21 cellular contexts compared by ENCODE assay signal in the genomic region with DNA sequence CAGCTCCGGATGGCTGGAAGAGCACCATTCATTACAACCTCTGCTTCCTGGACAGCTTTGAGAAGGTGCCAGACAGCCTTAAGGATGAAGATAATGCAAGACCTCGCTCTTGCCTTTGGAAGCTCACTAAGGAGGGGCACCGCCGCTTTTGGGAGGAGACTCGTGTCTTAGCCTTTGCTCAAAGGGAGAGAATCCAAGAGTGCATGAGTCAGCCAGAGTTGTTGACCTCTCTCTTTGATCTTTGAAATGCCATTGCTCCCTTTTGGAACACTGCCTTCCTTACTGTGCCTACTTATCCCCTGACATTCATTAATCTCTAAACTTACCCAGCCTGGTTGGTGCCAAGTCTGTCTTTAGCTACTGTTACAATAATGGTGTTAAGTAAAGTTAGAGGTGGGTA. TPM values are rescaled to one million over a fixed set of nuclear protein-coding genes. Genes with fewer than 3 reads are reported as not detected.
A peak's percentile ranks its signal among the peaks of the same experiment; 100 is the strongest.
DNase-seq lines count a peak whose midpoint lies in the region; ATAC-seq, FAIRE-seq and TF ChIP-seq lines count a peak whose summit lies in the region.
"Had no signal": no experiment of that assay in that cellular context is flagged by ENCODE, and none has a peak within 500 bp of the region (broad histone marks: within the 10 kb centered on the region; RNA-seq: fewer than 3 reads in every experiment).

No MANE protein-coding gene starts in this region.

- peaks cover 0 to 25% (median 0%) of the 10 kb centered on the region in 4 donors for H3K27me3 ChIP-seq in pancreas

- no peaks in the 10 kb centered on the region for H3K9me3 ChIP-seq in pancreas

- WGBS in pancreas, 2 donors, result 31 to 53% methylated on average over 5 of the region's 5 CpGs

- peak in 3 of 4 donors; percentile 35 to 54 (median 44) for ATAC-seq in pancreas
- no peak for ATAC-seq in HG03520 (IDR thresholded peaks at IDR 0.05; ENCODE audit: unreplicated experiment)
- ATAC-seq in GM18519 (IDR thresholded peaks at IDR 0.05; ENCODE audit: low FRiP score, unreplicated experiment), result no peak

- H3K36me3 ChIP-seq in pancreas, result no peaks in the 10 kb centered on the region
- H3K36me3 ChIP-seq: BLaER1 treated with 17β-estradiol and CSF1 and Interleukin-3, amounts not matched to agents 10 nM and 100 nM had no signal

- H3K4me1 ChIP-seq in pancreas, result no peaks in the 10 kb centered on the region
- H3K4me1 ChIP-seq: BLaER1 treated with 17β-estradiol and CSF1 and Interleukin-3, amounts not matched to agents 10 nM and 100 nM had no signal

- no peak for FAIRE-seq in pancreas (lab: Jason Lieb, UNC)
- FAIRE-seq: A204.1, GM19239 had no signal

- H3K4me3 ChIP-seq in pancreas, result no peak overlapping the region
- H3K4me3 ChIP-seq: BLaER1 treated with 17β-estradiol and CSF1 and Interleukin-3, amounts not matched to agents 10 nM and 100 nM; PC-9 had no signal

- intact Hi-C loops in pancreas (cut with DNase I), result no loop called here

- TF ChIP-seq CTCF in pancreas (IDR thresholded peaks at IDR 0.05), result no peak

- DNase-seq in ACHN (peak; percentile 71), LoVo (ENCODE audit: low spot score) (peak; percentile 58), kidney tubule cell (ENCODE audit: low spot score) (peak; percentile 55), pancreas (no peak), NCI-H510A treated with DMSO at 0.1 percent for 48 hours (lab: John Stamatoyannopoulos, UW) (no peak)
- DNase-seq: CD8-positive, alpha-beta memory T cell; HFFc6; IMR-90; Karpas-422; MV-4-11; NCI-H1417; NCI-H1930; NCI-H2171; NCI-H82; PC-9 had no signal

- no peak overlapping the region for H3K27ac ChIP-seq in pancreas
- H3K27ac ChIP-seq: BLaER1 treated with 17β-estradiol and CSF1 and Interleukin-3, amounts not matched to agents 10 nM and 100 nM; PC-9 had no signal

- in situ Hi-C loops in ACHN (cut with HindIII; ENCODE audit: low pct_ligation_motif_present, low pct_unique_long_range_greater_than_20kb, low sequenced_read_pairs), result no loop called here

RNA-seq across cellular contexts. Expression of a gene that starts 1.2 kb away (rescaled TPM):
- total RNA-seq in pancreas, result not detected
- not detected for polyA plus RNA-seq in pancreas
- total RNA-seq: CD8-positive, alpha-beta memory T cell; HFFc6; IMR-90; NCI-H460; PC-9 had no signal
- polyA plus RNA-seq: CD8-positive, alpha-beta memory T cell; IMR-90 had no signal

Comparison
In these comparisons a context has a peak if more than half of its experiments do, and no peak if none do; other contexts are left out.
1. DNase-seq: peak in ACHN (single experiment), LoVo (single experiment) and kidney tubule cell (single experiment); none in pancreas (0 of 6) and NCI-H510A treated with DMSO at 0.1 percent for 48 hours (single experiment).
2. ATAC-seq: peak in pancreas (3 of 4); none in HG03520 (single experiment) and GM18519 (single experiment).